ENCODE assay signal across 21 cellular contexts in the genomic region with DNA sequence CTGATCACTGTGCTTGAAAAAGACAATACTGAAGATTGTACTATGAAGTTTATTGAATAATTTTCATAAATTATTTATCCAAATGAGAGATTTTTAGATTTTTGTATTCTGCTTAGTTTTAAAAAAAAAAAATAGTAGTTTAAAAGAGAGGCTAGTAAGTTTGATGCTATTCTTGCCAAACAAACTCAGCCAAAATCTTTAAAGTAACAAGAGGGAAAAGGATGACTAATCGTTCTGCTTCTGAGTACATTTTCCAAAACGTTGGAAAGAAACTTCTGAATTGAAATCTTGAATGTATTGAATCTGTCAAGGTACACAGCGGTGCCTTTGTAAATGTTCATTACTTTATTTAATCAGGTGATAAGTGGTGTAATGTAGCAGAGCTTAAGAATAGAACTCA. TPM values are rescaled to one million over a fixed set of nuclear protein-coding genes. Genes with fewer than 3 reads are reported as not detected.
A peak's percentile ranks its signal among the peaks of the same experiment; 100 is the strongest.
DNase-seq lines count a peak whose midpoint lies in the region; ATAC-seq and TF ChIP-seq lines count a peak whose summit lies in the region.
"Had no signal": no experiment of that assay in that cellular context is flagged by ENCODE, and none has a peak within 500 bp of the region (broad histone marks: within the 10 kb centered on the region; RNA-seq: fewer than 3 reads in every experiment).

No MANE protein-coding gene starts in this region.

- peak overlapping the region; percentile 12 for H3K27ac Mint-ChIP-seq in activated naive CD4-positive, alpha-beta T cell treated with anti-CD3 and anti-CD28 coated beads, Interleukin-2, amount 50 U/mL, for 24 hours
- H3K27ac Mint-ChIP-seq in activated naive CD4-positive, alpha-beta T cell treated with anti-CD3 and anti-CD28 coated beads for 36 hours = no peak overlapping the region
- H3K27ac Mint-ChIP-seq: CD14-positive monocyte, IgD-negative memory B cell had no signal

- no peaks in the 10 kb centered on the region for H3K27me3 Mint-ChIP-seq in activated naive CD4-positive, alpha-beta T cell treated with anti-CD3 and anti-CD28 coated beads, Interleukin-2, amount 50 U/mL, for 24 hours
- H3K27me3 Mint-ChIP-seq in activated naive CD4-positive, alpha-beta T cell treated with anti-CD3 and anti-CD28 coated beads for 36 hours (ENCODE audit: low read depth) = no peaks in the 10 kb centered on the region
- H3K27me3 Mint-ChIP-seq: IgD-negative memory B cell had no signal

- no peak overlapping the region for H3K27ac ChIP-seq in SJCRH30

- peaks cover 7% of the 10 kb centered on the region for H3K36me3 Mint-ChIP-seq in activated naive CD4-positive, alpha-beta T cell treated with anti-CD3 and anti-CD28 coated beads, Interleukin-2, amount 50 U/mL, for 24 hours
- peaks cover 32% of the 10 kb centered on the region for H3K36me3 Mint-ChIP-seq in activated naive CD4-positive, alpha-beta T cell treated with anti-CD3 and anti-CD28 coated beads for 36 hours (ENCODE audit: low read depth)

- intact Hi-C loops in activated naive CD4-positive, alpha-beta T cell treated with anti-CD3 and anti-CD28 coated beads for 36 hours (cut with micrococcal nuclease) = loop anchor here (5.0 kb wide), 1 partner anchor 34 kb away; a partner anchor contains a TSS

- DNase-seq in activated naive CD4-positive, alpha-beta T cell treated with anti-CD3 and anti-CD28 coated beads for 36 hours = no peak
- DNase-seq in astrocyte of the hippocampus (ENCODE audit: low read depth, low spot score) (peak; percentile 22), fibroblast of the aortic adventitia (ENCODE audit: low read depth) (peak; percentile 58), mucosa of gallbladder (ENCODE audit: low spot score) (no peak), SJCRH30 (no peak), SHP77 (lab: John Stamatoyannopoulos, UW) (no peak)
- DNase-seq: 8988T, DMS79 treated with DMSO at 0.1 percent for 48 hours, MV-4-11, NCI-H1105 treated with DMSO at 0.1 percent for 48 hours, NCI-H1694 treated with DMSO at 0.1 percent for 48 hours, NCI-H2081 treated with DMSO at 0.1 percent for 48 hours, NCI-H2171 treated with DMSO at 0.1 percent for 48 hours, NCI-H524 treated with DMSO at 0.1 percent for 48 hours, NCI-H82, OCI-M1 had no signal

- TF ChIP-seq CTCF in fibroblast of the aortic adventitia (IDR thresholded peaks at IDR 0.05; ENCODE audit: insufficient read depth, low read length) = no peak

- H3K4me3 Mint-ChIP-seq in activated naive CD4-positive, alpha-beta T cell treated with anti-CD3 and anti-CD28 coated beads, Interleukin-2, amount 50 U/mL, for 24 hours = no peak overlapping the region
- no peak overlapping the region for H3K4me3 Mint-ChIP-seq in activated naive CD4-positive, alpha-beta T cell treated with anti-CD3 and anti-CD28 coated beads for 36 hours
- H3K4me3 Mint-ChIP-seq: CD14-positive monocyte, IgD-negative memory B cell had no signal

- no peaks in the 10 kb centered on the region for H3K9me3 Mint-ChIP-seq in activated naive CD4-positive, alpha-beta T cell treated with anti-CD3 and anti-CD28 coated beads, Interleukin-2, amount 50 U/mL, for 24 hours
- H3K9me3 Mint-ChIP-seq in activated naive CD4-positive, alpha-beta T cell treated with anti-CD3 and anti-CD28 coated beads for 36 hours = no peaks in the 10 kb centered on the region
- H3K9me3 Mint-ChIP-seq: CD14-positive monocyte, IgD-negative memory B cell had no signal

- H3K4me1 ChIP-seq in SJCRH30 = peaks cover 2% of the 10 kb centered on the region; the same call in 1 of the 2 replicates

- no peaks in the 10 kb centered on the region for H3K27me3 ChIP-seq in SJCRH30

- H3K36me3 ChIP-seq in SJCRH30 = peaks cover 88% of the 10 kb centered on the region

- no peak for ATAC-seq in GM18498 (IDR thresholded peaks at IDR 0.05; ENCODE audit: unreplicated experiment)
- ATAC-seq: HCT116 had no signal

- no peak overlapping the region for H3K4me3 ChIP-seq in fibroblast of the aortic adventitia (ENCODE audit: low read depth, low read length)
- no peak overlapping the region for H3K4me3 ChIP-seq in SJCRH30

- H3K9me3 ChIP-seq in SJCRH30 (replicated peaks) = no peaks in the 10 kb centered on the region

- CTCF ChIA-PET in activated naive CD4-positive, alpha-beta T cell treated with anti-CD3 and anti-CD28 coated beads for 36 hours (lab: Charles Lee) = no interaction called here

- peaks cover 9% of the 10 kb centered on the region for H3K4me1 Mint-ChIP-seq in activated naive CD4-positive, alpha-beta T cell treated with anti-CD3 and anti-CD28 coated beads, Interleukin-2, amount 50 U/mL, for 24 hours
- H3K4me1 Mint-ChIP-seq in activated naive CD4-positive, alpha-beta T cell treated with anti-CD3 and anti-CD28 coated beads for 36 hours (ENCODE audit: low read depth) = peaks cover 6% of the 10 kb centered on the region
- H3K4me1 Mint-ChIP-seq: CD14-positive monocyte, IgD-negative memory B cell had no signal

RNA-seq across cellular contexts. Expression of a gene that starts 34.4 kb away (rescaled TPM):
- total RNA-seq in activated naive CD4-positive, alpha-beta T cell treated with anti-CD3 and anti-CD28 coated beads for 36 hours = 10 to 100 TPM; 91.9 to 93.0 TPM
- total RNA-seq in fibroblast of the aortic adventitia (ENCODE audit: low replicate concordance) (14.2 and 57.3 TPM in 2 replicates), mucosa of gallbladder (34.0 TPM)
- total RNA-seq in SJCRH30 (2014; rRNA removed; shearing (Covaris generic)) = 109 and 124 TPM in 2 replicates

RNA-seq across cellular contexts. Expression of a gene that starts 35.9 kb away (rescaled TPM):
- total RNA-seq in activated naive CD4-positive, alpha-beta T cell treated with anti-CD3 and anti-CD28 coated beads for 36 hours = under 1 TPM; 0.22 to 0.24 TPM
- total RNA-seq in fibroblast of the aortic adventitia (ENCODE audit: low replicate concordance) = under 0.01 TPM in 1 of 2 replicates, not detected in the other
- 0.29 TPM for total RNA-seq in mucosa of gallbladder
- 0.34 and 0.43 TPM in 2 replicates for total RNA-seq in SJCRH30 (2014; rRNA removed; shearing (Covaris generic))

RNA-seq across cellular contexts. Expression of a gene that starts 48.6 kb away (rescaled TPM):
- 1 to 10 TPM; 5.5 to 5.7 TPM for total RNA-seq in activated naive CD4-positive, alpha-beta T cell treated with anti-CD3 and anti-CD28 coated beads for 36 hours
- total RNA-seq in fibroblast of the aortic adventitia (ENCODE audit: low replicate concordance) (12.2 and 29.9 TPM in 2 replicates), mucosa of gallbladder (14.0 TPM)
- 23.1 and 24.8 TPM in 2 replicates for total RNA-seq in SJCRH30 (2014; rRNA removed; shearing (Covaris generic))

Comparison
In these comparisons a context has a peak if more than half of its experiments do, and no peak if none do; other contexts are left out.
1. DNase-seq: peak in astrocyte of the hippocampus (single experiment) and fibroblast of the aortic adventitia (single experiment); none in activated naive CD4-positive, alpha-beta T cell treated with anti-CD3 and anti-CD28 coated beads for 36 hours (single experiment), mucosa of gallbladder (single experiment), SJCRH30 (0 of 2) and SHP77 (0 of 2).